In the genomic region with DNA sequence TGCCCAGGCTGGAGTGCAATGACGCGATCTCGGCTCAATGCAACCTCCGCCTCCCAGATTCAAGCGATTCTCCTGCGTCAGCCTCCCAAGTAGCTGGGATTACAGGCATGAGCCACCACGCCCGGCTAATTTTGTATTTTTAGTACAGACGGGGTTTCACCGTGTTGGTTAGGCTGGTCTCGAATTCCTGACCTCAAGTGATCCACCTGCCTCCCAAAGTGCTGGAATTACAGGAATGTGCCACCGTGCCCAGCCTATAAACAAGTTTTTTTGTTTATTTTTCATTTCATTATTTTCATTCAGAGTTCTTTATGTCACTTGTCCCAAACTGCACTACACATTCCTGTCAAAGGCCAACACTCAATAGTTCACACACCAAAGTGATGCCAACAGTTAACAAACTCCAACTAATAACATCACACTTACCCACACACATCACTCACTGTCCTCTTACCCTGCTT, we compare ENCODE assay signal across 1 cellular context.
TF ChIP-seq lines count a peak whose summit lies in the region.

No MANE protein-coding gene starts in this region.

TF ChIP-seq in HepG2, 621 proteins besides CTCF, POLR2A, EP300 and RAD21:
- peak; percentile 43 for TF ChIP-seq TEAD3 (CRISPR knock-in tag; optimal IDR thresholded peaks at IDR 0.05; ENCODE audit: borderline replicate concordance)
TF ChIP-seq in HepG2: peak in this region for 1; not testable (repeated sequence) for 620.
